In genomic region chr20:3924304-3925112, GRCh38 we compare ENCODE assay signal across 11 cellular contexts. TPM values are rescaled to one million over a fixed set of nuclear protein-coding genes. Genes with fewer than 3 reads are reported as not detected.
DNase-seq lines count a peak whose midpoint lies in the region; ATAC-seq, FAIRE-seq and TF ChIP-seq lines count a peak whose summit lies in the region.
"Had no signal": no experiment of that assay in that cellular context is flagged by ENCODE, and none has a peak within 500 bp of the region (broad histone marks: within the 10 kb centered on the region; RNA-seq: fewer than 3 reads in every experiment).

No MANE protein-coding gene starts in this region.

- intact Hi-C loops in lower lobe of right lung (cut with DNase I) (no loop called here), prostate gland (cut with DNase I) (no loop called here)

- H3K4me1 ChIP-seq in ACC112 (ENCODE audit: control insufficient read depth, insufficient read depth, low read length, unreplicated experiment) (peaks cover 57% of the 10 kb centered on the region), lower lobe of right lung (peaks cover 53% of the 10 kb centered on the region), prostate gland (replicated peaks) (peaks cover 7% of the 10 kb centered on the region)
- H3K4me1 ChIP-seq: Peyer's patch had no signal

- no peaks in the 10 kb centered on the region for H3K9me3 ChIP-seq in lower lobe of right lung
- no peaks in the 10 kb centered on the region for H3K9me3 ChIP-seq in prostate gland
- H3K9me3 ChIP-seq: Peyer's patch had no signal

- peak; percentile 36 for DNase-seq in astrocyte of the hippocampus (ENCODE audit: low read depth, low spot score)
- peak; percentile 82 for DNase-seq in lower lobe of right lung
- no peak for DNase-seq in RCC 7860 (ENCODE audit: low spot score)
- no peak for DNase-seq in activated CD4-positive, CD25-positive, alpha-beta regulatory T cell treated with anti-CD3 and anti-CD28 coated beads, Interleukin-2, amount 50 U/mL, for 72 hours
- DNase-seq in Kasumi-1 (lab: John Stamatoyannopoulos, UW), result no peak
- DNase-seq in prostate gland (ENCODE audit: low spot score), result no peak
- DNase-seq: activated T-cell treated with anti-CD3 and anti-CD28 coated beads, Interleukin-2, amount 50 U/mL, for 1 hour; islet precursor cell; Peyer's patch had no signal

- H3K27me3 ChIP-seq in ACC112 (ENCODE audit: insufficient read depth, low read length) (no peaks in the 10 kb centered on the region), lower lobe of right lung (ENCODE audit: low read depth) (no peaks in the 10 kb centered on the region), prostate gland (replicated peaks; ENCODE audit: insufficient read depth) (no peaks in the 10 kb centered on the region)
- H3K27me3 ChIP-seq: Peyer's patch had no signal

- no peak overlapping the region for H2AFZ ChIP-seq in ACC112 (ENCODE audit: low read length, unreplicated experiment)

- peak overlapping the region; percentile 42; the same call in 1 of the 2 replicates for H3K27ac ChIP-seq in ACC112 (ENCODE audit: low read depth, low read length)
- no peak overlapping the region for H3K27ac ChIP-seq in lower lobe of right lung
- no peak overlapping the region for H3K27ac ChIP-seq in prostate gland
- H3K27ac ChIP-seq: Peyer's patch had no signal

- ATAC-seq in GM18505 (IDR thresholded peaks at IDR 0.05; ENCODE audit: unreplicated experiment) (no peak), lower lobe of right lung (peak; percentile 39 to 54)

- H3K4me3 ChIP-seq in ACC112 (ENCODE audit: low read depth, low read length) (no peak overlapping the region), lower lobe of right lung (no peak overlapping the region), prostate gland (no peak overlapping the region)
- H3K4me3 ChIP-seq: Peyer's patch had no signal

- H3K36me3 ChIP-seq in ACC112 (ENCODE audit: insufficient read depth, low read length) (peaks cover 18% of the 10 kb centered on the region; the same call in 1 of the 2 replicates), lower lobe of right lung (peaks cover 60% of the 10 kb centered on the region), prostate gland (peaks cover 0 to 3% of the 10 kb centered on the region in 2 donors)

- TF ChIP-seq CTCF in lower lobe of right lung (IDR thresholded peaks at IDR 0.05), result no peak
- no peak for TF ChIP-seq CTCF in prostate gland (IDR thresholded peaks at IDR 0.05)

- peak; percentile 28 for TF ChIP-seq POLR2A in GM18505 (IDR thresholded peaks at IDR 0.05; ENCODE audit: borderline replicate concordance, extremely low read depth, insufficient read depth, insufficient read length)
- TF ChIP-seq POLR2A in prostate gland (IDR thresholded peaks at IDR 0.05), result no peak

- FAIRE-seq in RCC 7860 (lab: Jason Lieb, UNC), result no peak

- WGBS in prostate gland, result 76% methylated on average over 13 of the region's 13 CpGs

- peaks cover 28% of the 10 kb centered on the region for H3K79me2 ChIP-seq in ACC112 (ENCODE audit: control insufficient read depth, insufficient read depth, low read length, unreplicated experiment)

RNA-seq across cellular contexts. Expression of gene PANK2, which starts 35.3 kb away (rescaled TPM):
- 39.1 TPM for total RNA-seq in lower lobe of right lung
- 10 to 100 TPM; 49.7 to 53.9 TPM for total RNA-seq in prostate gland

Comparison
In these comparisons a context has a peak if more than half of its experiments do, and no peak if none do; other contexts are left out.
1. DNase-seq: peak in astrocyte of the hippocampus (single experiment) and lower lobe of right lung (single experiment); none in RCC 7860 (single experiment), activated CD4-positive, CD25-positive, alpha-beta regulatory T cell treated with anti-CD3 and anti-CD28 coated beads, Interleukin-2, amount 50 U/mL, for 72 hours (single experiment), Kasumi-1 (0 of 2) and prostate gland (single experiment).